ENCODE assay signal across 1 cellular context in genomic region chr19:4172861-4173473, GRCh38.
TF ChIP-seq lines count a peak whose summit lies in the region.

No MANE protein-coding gene starts in this region.

TF ChIP-seq in GM12878, 131 proteins besides CTCF, POLR2A, EP300 and RAD21:
- TF ChIP-seq ZNF384 (IDR thresholded peaks at IDR 0.05; ENCODE audit: borderline replicate concordance, low read depth, low read length) (no peak), IKZF1 (conservative IDR thresholded peaks at IDR 0.05) (peak; percentile 17; the same call in 1 of the 2 replicates), SMAD1 (IDR thresholded peaks at IDR 0.05; ENCODE audit: low read depth, partially characterized antibody) (no peak), MTA2 (IDR thresholded peaks at IDR 0.05; ENCODE audit: low read depth) (no peak), BHLHE40 (IDR thresholded peaks at IDR 0.05; ENCODE audit: borderline replicate concordance in 1 of 2, low read depth in 2 of 2, low read length in 1 of 2) (no peak), RCOR1 (conservative IDR thresholded peaks at IDR 0.05; ENCODE audit: low read depth, low read length) (no peak), REST (IDR thresholded peaks at IDR 0.05; ENCODE audit: low read depth, low read length) (peak; percentile 96), SIX5 (IDR thresholded peaks at IDR 0.05; ENCODE audit: low read depth, low read length, severe bottlenecking) (no peak), POU2F2 (IDR thresholded peaks at IDR 0.05; ENCODE audit: borderline replicate concordance, low read depth, low read length) (no peak), SPI1 (IDR thresholded peaks at IDR 0.05; ENCODE audit: borderline replicate concordance, insufficient read depth, low read depth, low read length) (no peak), PAX5 (IDR thresholded peaks at IDR 0.05; ENCODE audit: borderline replicate concordance, low read depth, low read length) (no peak), POLR2AphosphoS5 (IDR thresholded peaks at IDR 0.05; ENCODE audit: low read length) (no peak), TARDBP (IDR thresholded peaks at IDR 0.05; ENCODE audit: borderline replicate concordance) (no peak), WRNIP1 (IDR thresholded peaks at IDR 0.05; ENCODE audit: borderline replicate concordance, low read depth, low read length) (no peak), ELK1 (IDR thresholded peaks at IDR 0.05; ENCODE audit: low read depth, low read length) (no peak), ZNF622 (IDR thresholded peaks at IDR 0.05) (no peak), STAT3 (IDR thresholded peaks at IDR 0.05; ENCODE audit: low read depth, low read length) (no peak)
TF ChIP-seq in GM12878: peak in this region for 2.
